8 cellular contexts compared by ENCODE assay signal in genomic region chr3:64030741-64031140, GRCh38. TPM values are rescaled to one million over a fixed set of nuclear protein-coding genes. Genes with fewer than 3 reads are reported as not detected.
A peak's percentile ranks its signal among the peaks of the same experiment; 100 is the strongest.
DNase-seq lines count a peak whose midpoint lies in the region; ATAC-seq lines count a peak whose summit lies in the region.

No MANE protein-coding gene starts in this region.

- DNase-seq in NCI-H526 treated with DMSO at 0.1 percent for 48 hours (lab: John Stamatoyannopoulos, UW) = peak; percentile 42
- DNase-seq in activated CD8-positive, alpha-beta memory T cell treated with anti-CD3 and anti-CD28 coated beads for 24 hours = peak; percentile 88
- DNase-seq in stimulated activated CD8-positive, alpha-beta memory T cell treated with anti-CD3 and anti-CD28 coated beads, Interleukin-2, amount 100 ng/mL, for 48 hours (ENCODE audit: low read depth in 2 of 2) = peak; percentile 55 to 67

- no peaks in the 10 kb centered on the region for H3K36me3 ChIP-seq in BLaER1 treated with 17β-estradiol and CSF1 and Interleukin-3, amounts not matched to agents 10 nM and 100 nM
- no peaks in the 10 kb centered on the region for H3K36me3 ChIP-seq in endocrine pancreas (ENCODE audit: control insufficient read depth, insufficient read depth, low read length)

- no peaks in the 10 kb centered on the region for H3K27me3 ChIP-seq in BLaER1 treated with 17β-estradiol and CSF1 and Interleukin-3, amounts not matched to agents 10 nM and 100 nM
- H3K27me3 ChIP-seq in endocrine pancreas (ENCODE audit: control insufficient read depth, insufficient read depth, low read length) (no peaks in the 10 kb centered on the region), mononuclear cell (ENCODE audit: insufficient read depth, low read length) (peaks cover 30% of the 10 kb centered on the region)

- H3K4me2 ChIP-seq in BLaER1 treated with 17β-estradiol and CSF1 and Interleukin-3, amounts not matched to agents 10 nM and 100 nM = peak overlapping the region; percentile 67 to 90 (median 74)

- H3K27ac ChIP-seq in BLaER1 treated with 17β-estradiol and CSF1 and Interleukin-3, amounts not matched to agents 10 nM and 100 nM = peak overlapping the region in 3 of 11 experiments; percentile 19 to 57 (median 30); a peak in 2 of 22 replicates

- peak; percentile 97 for ATAC-seq in GM19372 (IDR thresholded peaks at IDR 0.05; ENCODE audit: low read depth, unreplicated experiment)
- ATAC-seq in HG03469 (IDR thresholded peaks at IDR 0.05; ENCODE audit: unreplicated experiment) = peak; percentile 93

- peak overlapping the region in 6 of 11 experiments; percentile 11 to 54 (median 38); a peak in 7 of 22 replicates for H3K9ac ChIP-seq in BLaER1 treated with 17β-estradiol and CSF1 and Interleukin-3, amounts not matched to agents 10 nM and 100 nM
- H3K9ac ChIP-seq in endocrine pancreas (ENCODE audit: control insufficient read depth, insufficient read depth, low read length) = no peak overlapping the region

- H3K4me3 ChIP-seq in BLaER1 treated with 17β-estradiol and CSF1 and Interleukin-3, amounts not matched to agents 10 nM and 100 nM = peak overlapping the region; percentile 31 to 63 (median 42); a peak in 16 of 20 replicates
- H3K4me3 ChIP-seq in endocrine pancreas (ENCODE audit: control insufficient read depth, insufficient read depth, low read length) (peak overlapping the region; percentile 51), mononuclear cell (ENCODE audit: low read length) (peak overlapping the region; percentile 29)

- peaks cover 10 to 15% (median 12%) of the 10 kb centered on the region in 11 experiments for H3K9me3 ChIP-seq in BLaER1 treated with 17β-estradiol and CSF1 and Interleukin-3, amounts not matched to agents 10 nM and 100 nM (replicated peaks in 1 of 11)
- no peaks in the 10 kb centered on the region for H3K9me3 ChIP-seq in endocrine pancreas (ENCODE audit: control insufficient read depth, low read length)
- H3K9me3 ChIP-seq in mononuclear cell (ENCODE audit: low read depth, low read length) = no peaks in the 10 kb centered on the region

- peaks cover 0 to 14% (median 4%) of the 10 kb centered on the region in 10 experiments; a peak in 7 of 20 replicates for H3K4me1 ChIP-seq in BLaER1 treated with 17β-estradiol and CSF1 and Interleukin-3, amounts not matched to agents 10 nM and 100 nM
- H3K4me1 ChIP-seq in endocrine pancreas (ENCODE audit: control insufficient read depth, insufficient read depth, low read length) = no peaks in the 10 kb centered on the region
- H3K4me1 ChIP-seq in mononuclear cell (ENCODE audit: insufficient read depth, low read length) = peaks cover 10% of the 10 kb centered on the region

- H4K20me1 ChIP-seq in BLaER1 treated with 17β-estradiol and CSF1 and Interleukin-3, amounts not matched to agents 10 nM and 100 nM = no peaks in the 10 kb centered on the region

RNA-seq across cellular contexts. Expression of gene PSMD6, which starts 7.4 kb away (rescaled TPM):
- 115 TPM for total RNA-seq in mononuclear cell
